19 cellular contexts compared by ENCODE assay signal in the genomic region with DNA sequence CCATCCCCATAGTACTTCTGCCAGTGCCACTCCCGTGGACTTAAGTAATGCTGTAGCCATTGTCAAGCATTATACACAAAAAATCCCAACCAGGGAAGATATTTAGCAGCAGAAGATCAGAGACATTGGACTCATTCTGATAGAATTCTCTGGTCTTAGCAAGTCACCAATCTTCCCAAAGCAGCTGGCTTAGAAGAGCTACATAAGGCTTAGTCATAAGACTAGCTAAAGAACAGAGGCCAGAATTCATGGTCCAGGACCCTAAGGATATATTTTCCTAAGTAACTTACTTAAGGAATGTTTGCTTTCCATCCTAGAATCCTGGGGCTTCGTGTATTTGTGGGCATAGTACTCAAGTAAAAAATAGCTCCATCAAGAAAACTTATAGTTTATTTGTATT.
"Had no signal": no experiment of that assay in that cellular context is flagged by ENCODE, and none has a peak within 500 bp of the region (broad histone marks: within the 10 kb centered on the region; RNA-seq: fewer than 3 reads in every experiment).

No MANE protein-coding gene starts in this region.

- ATAC-seq: activated CD4-positive, CD25-positive, alpha-beta regulatory T cell treated with anti-CD3 and anti-CD28 coated beads, Interleukin-2, amount 50 U/mL, for 24 hours; activated CD8-positive, alpha-beta T cell treated with anti-CD3 and anti-CD28 coated beads for 36 hours had no signal

- DNase-seq: activated CD4-positive, alpha-beta T cell treated with anti-CD3 and anti-CD28 coated beads for 4 hours; activated CD8-positive, alpha-beta memory T cell treated with anti-CD3 and anti-CD28 coated beads, Interleukin-2, amount 50 U/mL, for 48 hours; activated CD8-positive, alpha-beta T cell treated with anti-CD3 and anti-CD28 coated beads for 36 hours; activated effector memory CD4-positive, alpha-beta T cell treated with Interleukin-2 at 50 U/mL for 16 hours; activated naive CD4-positive, alpha-beta T cell; activated T-cell treated with anti-CD3 and anti-CD28 coated beads, Interleukin-2, amount 50 U/mL, for 24 hours; amygdala; Karpas-422; MM.1S; NCI-H1105; NCI-H1436; NCI-H1694 treated with DMSO at 0.1 percent for 48 hours; NCI-H2029 treated with DMSO at 0.1 percent for 48 hours; NCI-H345; NCI-H510A; NCI-H526 treated with DMSO at 0.1 percent for 48 hours; NCI-H82; SHP77 treated with DMSO at 0.1 percent for 48 hours had no signal
